Comparison of ENCODE assay signal across 23 cellular contexts in genomic region chr2:11563784-11564666, GRCh38. TPM values are rescaled to one million over a fixed set of nuclear protein-coding genes. Genes with fewer than 3 reads are reported as not detected.
DNase-seq lines count a peak whose midpoint lies in the region; ATAC-seq and TF ChIP-seq lines count a peak whose summit lies in the region.
"Had no signal": no experiment of that assay in that cellular context is flagged by ENCODE, and none has a peak within 500 bp of the region (broad histone marks: within the 10 kb centered on the region; RNA-seq: fewer than 3 reads in every experiment).

No MANE protein-coding gene starts in this region.

- TF ChIP-seq POLR2A in testis (IDR thresholded peaks at IDR 0.05): no peak

- H2AFZ ChIP-seq in trophoblast cell (ENCODE audit: insufficient read depth, low read length, poor library complexity): no peak overlapping the region
- H2AFZ ChIP-seq: GM23338 had no signal

- H3K27ac Mint-ChIP-seq in activated naive CD4-positive, alpha-beta T cell treated with anti-CD3 and anti-CD28 coated beads, Interleukin-2, amount 50 U/mL, for 24 hours: peak overlapping the region; percentile 71
- H3K27ac Mint-ChIP-seq in activated naive CD4-positive, alpha-beta T cell treated with anti-CD3 and anti-CD28 coated beads for 36 hours: no peak overlapping the region
- H3K27ac Mint-ChIP-seq in glutamatergic neuron (ENCODE audit: unreplicated experiment): no peak overlapping the region
- H3K27ac Mint-ChIP-seq: CD8-positive, alpha-beta T cell; GM23338 had no signal

- H3K18ac ChIP-seq in trophoblast cell (ENCODE audit: low read length): peak overlapping the region; percentile 32

- H2BK12ac ChIP-seq in trophoblast cell (ENCODE audit: low read length): no peak overlapping the region

- no peak overlapping the region for H4K91ac ChIP-seq in trophoblast cell (ENCODE audit: low read depth, low read length)

- no peak overlapping the region for H3K4me2 ChIP-seq in trophoblast cell (ENCODE audit: low read length)
- H3K4me2 ChIP-seq: GM23338 had no signal

- no peak overlapping the region for H2BK5ac ChIP-seq in trophoblast cell (ENCODE audit: low read depth, low read length, poor library complexity)

- no peak overlapping the region for H3K9ac ChIP-seq in trophoblast cell (ENCODE audit: low read length)

- no peak for TF ChIP-seq CTCF in glutamatergic neuron (IDR thresholded peaks at IDR 0.05; ENCODE audit: partially characterized antibody, unreplicated experiment)
- TF ChIP-seq CTCF in upper lobe of right lung (IDR thresholded peaks at IDR 0.05): no peak
- TF ChIP-seq CTCF in testis (IDR thresholded peaks at IDR 0.05): no peak

- no peak overlapping the region for H3K14ac ChIP-seq in trophoblast cell (ENCODE audit: low read length)

- H3K4me1 ChIP-seq in trophoblast cell (ENCODE audit: control insufficient read depth in 1 of 2, insufficient read depth in 2 of 2, low read length in 2 of 2) (peaks cover 10 to 15% of the 10 kb centered on the region in 2 experiments), upper lobe of right lung (no peaks in the 10 kb centered on the region), testis (peaks cover 10% of the 10 kb centered on the region)

- no peak for ATAC-seq in upper lobe of right lung
- ATAC-seq: CD8-positive, alpha-beta T cell; GM23338; HCT116 had no signal

- CTCF ChIA-PET in activated naive CD4-positive, alpha-beta T cell treated with anti-CD3 and anti-CD28 coated beads for 36 hours (lab: Charles Lee): interaction anchor here (0.5 kb wide), 1 partner anchor 36 kb away, joined by 3 read pairs; no protein-coding TSS in a partner anchor

- peaks cover 4% of the 10 kb centered on the region for H3K27me3 Mint-ChIP-seq in activated naive CD4-positive, alpha-beta T cell treated with anti-CD3 and anti-CD28 coated beads, Interleukin-2, amount 50 U/mL, for 24 hours
- H3K27me3 Mint-ChIP-seq in activated naive CD4-positive, alpha-beta T cell treated with anti-CD3 and anti-CD28 coated beads for 36 hours (ENCODE audit: low read depth): peaks cover 8% of the 10 kb centered on the region
- peaks cover 3% of the 10 kb centered on the region for H3K27me3 Mint-ChIP-seq in glutamatergic neuron (ENCODE audit: unreplicated experiment)

- no peaks in the 10 kb centered on the region for H3K27me3 ChIP-seq in trophoblast cell (ENCODE audit: insufficient read depth, low read length)
- H3K27me3 ChIP-seq in upper lobe of right lung: peaks cover 4% of the 10 kb centered on the region
- H3K27me3 ChIP-seq in testis: no peaks in the 10 kb centered on the region

- peaks cover 4% of the 10 kb centered on the region for H3K79me1 ChIP-seq in trophoblast cell (ENCODE audit: low read length)

- no peak overlapping the region for H3K4ac ChIP-seq in trophoblast cell (ENCODE audit: low read depth, low read length)

- no peak overlapping the region for H2AK5ac ChIP-seq in trophoblast cell (ENCODE audit: low read length)

- H3K4me3 ChIP-seq in trophoblast cell (ENCODE audit: low read depth, low read length) (peak overlapping the region; percentile 30), upper lobe of right lung (no peak overlapping the region), testis (no peak overlapping the region)
- H3K4me3 ChIP-seq: GM23338 had no signal

- H3K9me3 Mint-ChIP-seq in activated naive CD4-positive, alpha-beta T cell treated with anti-CD3 and anti-CD28 coated beads, Interleukin-2, amount 50 U/mL, for 24 hours: no peaks in the 10 kb centered on the region
- H3K9me3 Mint-ChIP-seq in activated naive CD4-positive, alpha-beta T cell treated with anti-CD3 and anti-CD28 coated beads for 36 hours: no peaks in the 10 kb centered on the region
- H3K9me3 Mint-ChIP-seq in glutamatergic neuron (ENCODE audit: unreplicated experiment): peaks cover 6% of the 10 kb centered on the region
- H3K9me3 Mint-ChIP-seq: CD8-positive, alpha-beta T cell; GM23338 had no signal

- H4K8ac ChIP-seq in trophoblast cell (ENCODE audit: low read depth, low read length): no peak overlapping the region

- no peak for DNase-seq in activated naive CD4-positive, alpha-beta T cell treated with anti-CD3 and anti-CD28 coated beads for 36 hours
- DNase-seq in glutamatergic neuron (no peak), trophoblast cell (no peak), upper lobe of right lung (peak; percentile 18), NCI-H774 (lab: John Stamatoyannopoulos, UW) (no peak), testis (no peak)
- DNase-seq in activated T-cell treated with anti-CD3 and anti-CD28 coated beads, Interleukin-2, amount 50 U/mL, for 48 hours: no peak
- DNase-seq: 8988T; AML-193; C1 segment of cervical spinal cord; Calu3; CD8-positive, alpha-beta T cell; GDM1; MM.1S; NCI-H1092; NCI-H1436; NCI-H187 treated with DMSO at 0.1 percent for 48 hours; NK-92 treated with Interleukin-12 subunit alpha and Interleukin-12 subunit beta, amount 100 ng/mL, for 24 hours; SIG-M5 had no signal

- no CpG with 5 or more reads among the region's 8 CpGs for WGBS in trophoblast cell (ENCODE audit: extremely low coverage, insufficient coverage, insufficient read length)
- WGBS in testis, 2 donors: 90 to 91% methylated on average over 8 of the region's 8 CpGs

- H3K36me3 ChIP-seq in trophoblast cell (ENCODE audit: control insufficient read depth in 1 of 2, insufficient read depth in 2 of 2, low read length in 2 of 2): peaks cover 0 to 5% of the 10 kb centered on the region in 2 experiments
- H3K36me3 ChIP-seq in upper lobe of right lung: no peaks in the 10 kb centered on the region
- H3K36me3 ChIP-seq in testis (ENCODE audit: low read depth, missing control alignments): no peaks in the 10 kb centered on the region

- H3K36me3 Mint-ChIP-seq in activated naive CD4-positive, alpha-beta T cell treated with anti-CD3 and anti-CD28 coated beads, Interleukin-2, amount 50 U/mL, for 24 hours: no peaks in the 10 kb centered on the region
- H3K36me3 Mint-ChIP-seq in activated naive CD4-positive, alpha-beta T cell treated with anti-CD3 and anti-CD28 coated beads for 36 hours (ENCODE audit: low read depth): no peaks in the 10 kb centered on the region
- peaks cover 3% of the 10 kb centered on the region for H3K36me3 Mint-ChIP-seq in glutamatergic neuron (ENCODE audit: unreplicated experiment)
- H3K36me3 Mint-ChIP-seq: CD8-positive, alpha-beta T cell had no signal

- H3K79me2 ChIP-seq in trophoblast cell (ENCODE audit: control insufficient read depth, insufficient read depth, low read length, poor library complexity): no peaks in the 10 kb centered on the region

- H4K12ac ChIP-seq in trophoblast cell (ENCODE audit: low read depth, low read length): no peak overlapping the region

- H3K27ac ChIP-seq in trophoblast cell (ENCODE audit: low read depth, low read length) (no peak overlapping the region), upper lobe of right lung (no peak overlapping the region), testis (no peak overlapping the region)
- H3K27ac ChIP-seq: RWPE1 had no signal

- no peak overlapping the region for H3K4me3 Mint-ChIP-seq in activated naive CD4-positive, alpha-beta T cell treated with anti-CD3 and anti-CD28 coated beads, Interleukin-2, amount 50 U/mL, for 24 hours
- H3K4me3 Mint-ChIP-seq in activated naive CD4-positive, alpha-beta T cell treated with anti-CD3 and anti-CD28 coated beads for 36 hours: no peak overlapping the region
- peak overlapping the region; percentile 9 for H3K4me3 Mint-ChIP-seq in glutamatergic neuron (ENCODE audit: unreplicated experiment)
- H3K4me3 Mint-ChIP-seq: CD8-positive, alpha-beta T cell; GM23338 had no signal

- H3K4me1 Mint-ChIP-seq in activated naive CD4-positive, alpha-beta T cell treated with anti-CD3 and anti-CD28 coated beads, Interleukin-2, amount 50 U/mL, for 24 hours: no peaks in the 10 kb centered on the region
- H3K4me1 Mint-ChIP-seq in activated naive CD4-positive, alpha-beta T cell treated with anti-CD3 and anti-CD28 coated beads for 36 hours (ENCODE audit: low read depth): no peaks in the 10 kb centered on the region
- peaks cover 11% of the 10 kb centered on the region for H3K4me1 Mint-ChIP-seq in glutamatergic neuron (ENCODE audit: low read depth, unreplicated experiment)

- intact Hi-C loops in activated naive CD4-positive, alpha-beta T cell treated with anti-CD3 and anti-CD28 coated beads for 36 hours (cut with micrococcal nuclease): no loop called here
- intact Hi-C loops in upper lobe of right lung (cut with DNase I) (no loop called here), testis (cut with DNase I; ENCODE audit: low total_unique reads) (no loop called here)

- peak overlapping the region; percentile 54 for H3K23ac ChIP-seq in trophoblast cell (ENCODE audit: low read length)

- H3K9me3 ChIP-seq in trophoblast cell (ENCODE audit: insufficient read depth, low read depth, low read length) (peaks cover 2% of the 10 kb centered on the region), upper lobe of right lung (no peaks in the 10 kb centered on the region), testis (no peaks in the 10 kb centered on the region)

- no peak overlapping the region for H2BK120ac ChIP-seq in trophoblast cell (ENCODE audit: insufficient read depth, low read length, poor library complexity)

RNA-seq across cellular contexts. Expression of gene GREB1, which starts 30.2 kb away (rescaled TPM):
- under 1 TPM; 0.38 to 0.42 TPM for total RNA-seq in activated naive CD4-positive, alpha-beta T cell treated with anti-CD3 and anti-CD28 coated beads for 36 hours
- total RNA-seq in glutamatergic neuron (ENCODE audit: unreplicated experiment): 134 TPM
- 3.2 and 4.1 TPM in 2 replicates for polyA plus RNA-seq in trophoblast cell (2013)
- total RNA-seq in upper lobe of right lung: 0.90 TPM
- total RNA-seq in testis: 100 to 1,000 TPM in 1 of 2 donors, 10 to 100 TPM in 1; 91.0 to 136 TPM
- 29.8 TPM for polyA plus RNA-seq in testis (ENCODE audit: insufficient read depth, low read depth, low replicate concordance)

Comparison
In these comparisons a context has a peak if more than half of its experiments do, and no peak if none do; other contexts are left out.
1. RNA of gene GREB1, which starts 30.2 kb away (total RNA-seq): 91.0 to 136 TPM in testis and 134 TPM in glutamatergic neuron (single experiment); 0.90 TPM in upper lobe of right lung (single experiment) and 0.38 to 0.42 TPM in activated naive CD4-positive, alpha-beta T cell treated with anti-CD3 and anti-CD28 coated beads for 36 hours; every median in the first group is over 10 times any median in the second.